In the genomic region with DNA sequence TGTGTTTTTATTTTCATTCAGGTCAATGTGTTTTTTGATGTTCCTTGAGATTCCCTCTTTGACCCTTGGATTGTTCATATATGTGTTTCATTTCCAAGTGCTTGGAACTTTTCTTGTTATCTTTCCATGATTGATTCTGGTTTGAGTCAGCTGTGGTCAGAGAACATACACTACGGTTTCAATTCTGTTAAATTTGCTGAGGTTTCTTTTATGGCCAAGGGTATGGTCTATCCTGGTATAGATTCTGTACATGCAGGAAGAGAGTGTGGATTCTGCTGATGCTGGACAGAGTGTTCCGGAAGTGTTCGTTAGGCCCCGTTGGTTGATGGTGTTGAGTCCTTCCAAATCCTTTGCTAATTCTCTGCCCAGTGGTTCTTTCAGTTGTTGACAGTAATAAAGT, we compare ENCODE assay signal across 1 cellular context.
TF ChIP-seq lines count a peak whose summit lies in the region.

No MANE protein-coding gene starts in this region.

TF ChIP-seq in A549, 52 proteins besides CTCF, POLR2A, EP300 and RAD21:
- TF ChIP-seq, protein P1, sequence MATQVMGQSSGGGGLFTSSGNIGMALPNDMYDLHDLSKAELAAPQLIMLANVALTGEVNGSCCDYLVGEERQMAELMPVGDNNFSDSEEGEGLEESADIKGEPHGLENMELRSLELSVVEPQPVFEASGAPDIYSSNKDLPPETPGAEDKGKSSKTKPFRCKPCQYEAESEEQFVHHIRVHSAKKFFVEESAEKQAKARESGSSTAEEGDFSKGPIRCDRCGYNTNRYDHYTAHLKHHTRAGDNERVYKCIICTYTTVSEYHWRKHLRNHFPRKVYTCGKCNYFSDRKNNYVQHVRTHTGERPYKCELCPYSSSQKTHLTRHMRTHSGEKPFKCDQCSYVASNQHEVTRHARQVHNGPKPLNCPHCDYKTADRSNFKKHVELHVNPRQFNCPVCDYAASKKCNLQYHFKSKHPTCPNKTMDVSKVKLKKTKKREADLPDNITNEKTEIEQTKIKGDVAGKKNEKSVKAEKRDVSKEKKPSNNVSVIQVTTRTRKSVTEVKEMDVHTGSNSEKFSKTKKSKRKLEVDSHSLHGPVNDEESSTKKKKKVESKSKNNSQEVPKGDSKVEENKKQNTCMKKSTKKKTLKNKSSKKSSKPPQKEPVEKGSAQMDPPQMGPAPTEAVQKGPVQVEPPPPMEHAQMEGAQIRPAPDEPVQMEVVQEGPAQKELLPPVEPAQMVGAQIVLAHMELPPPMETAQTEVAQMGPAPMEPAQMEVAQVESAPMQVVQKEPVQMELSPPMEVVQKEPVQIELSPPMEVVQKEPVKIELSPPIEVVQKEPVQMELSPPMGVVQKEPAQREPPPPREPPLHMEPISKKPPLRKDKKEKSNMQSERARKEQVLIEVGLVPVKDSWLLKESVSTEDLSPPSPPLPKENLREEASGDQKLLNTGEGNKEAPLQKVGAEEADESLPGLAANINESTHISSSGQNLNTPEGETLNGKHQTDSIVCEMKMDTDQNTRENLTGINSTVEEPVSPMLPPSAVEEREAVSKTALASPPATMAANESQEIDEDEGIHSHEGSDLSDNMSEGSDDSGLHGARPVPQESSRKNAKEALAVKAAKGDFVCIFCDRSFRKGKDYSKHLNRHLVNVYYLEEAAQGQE (IDR thresholded peaks at IDR 0.05), result no peak
- TF ChIP-seq MAFK (IDR thresholded peaks at IDR 0.05; ENCODE audit: partially characterized antibody), result peak; percentile 9
- TF ChIP-seq, protein P2, sequence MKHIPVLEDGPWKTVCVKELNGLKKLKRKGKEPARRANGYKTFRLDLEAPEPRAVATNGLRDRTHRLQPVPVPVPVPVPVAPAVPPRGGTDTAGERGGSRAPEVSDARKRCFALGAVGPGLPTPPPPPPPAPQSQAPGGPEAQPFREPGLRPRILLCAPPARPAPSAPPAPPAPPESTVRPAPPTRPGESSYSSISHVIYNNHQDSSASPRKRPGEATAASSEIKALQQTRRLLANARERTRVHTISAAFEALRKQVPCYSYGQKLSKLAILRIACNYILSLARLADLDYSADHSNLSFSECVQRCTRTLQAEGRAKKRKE (CRISPR knock-in tag; IDR thresholded peaks at IDR 0.05; ENCODE audit: low read depth), result no peak
